13 cellular contexts compared by ENCODE assay signal in the genomic region with DNA sequence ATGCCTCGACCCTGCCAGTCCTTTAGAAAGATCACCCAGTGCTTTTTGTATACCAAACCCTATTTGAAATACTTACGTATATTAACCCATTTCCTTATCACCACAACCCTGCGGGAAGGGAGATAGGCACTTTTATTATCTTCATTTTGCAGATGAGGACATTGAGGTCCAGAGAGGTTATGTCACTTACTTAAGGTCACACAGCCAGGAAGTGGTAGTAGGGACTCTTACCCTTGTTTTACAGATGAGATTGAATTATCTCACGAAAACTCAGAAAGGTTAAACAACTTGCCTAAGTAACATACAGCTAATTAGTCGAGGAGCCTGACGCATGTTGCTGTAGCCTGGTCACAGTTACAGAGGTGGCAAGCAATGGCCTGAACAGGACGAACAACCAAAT. TPM values are rescaled to one million over a fixed set of nuclear protein-coding genes. Genes with fewer than 3 reads are reported as not detected.
"Had no signal": no experiment of that assay in that cellular context is flagged by ENCODE, and none has a peak within 500 bp of the region (broad histone marks: within the 10 kb centered on the region; RNA-seq: fewer than 3 reads in every experiment).

No MANE protein-coding gene starts in this region.

- DNase-seq: activated CD4-positive, alpha-beta T cell treated with anti-CD3 and anti-CD28 coated beads for 4 hours; activated naive CD4-positive, alpha-beta T cell treated with anti-CD3 and anti-CD28 coated beads, Interleukin-2, amount 10 ng/mL, durations not matched to agents 7 days and 5 days; activated T-cell treated with anti-CD3 and anti-CD28 coated beads, Interleukin-2, amount 50 U/mL, for 48 hours; aorta; hypothalamus; SHP77; small intestine; T-helper 17 cell had no signal

- H3K4me1 Mint-ChIP-seq: mesothelial cell of epicardium had no signal

- H3K27ac Mint-ChIP-seq: activated naive CD4-positive, alpha-beta T cell treated with anti-CD3 and anti-CD28 coated beads, Interleukin-2, amount 10 ng/mL, durations not matched to agents 7 days and 5 days; mesothelial cell of epicardium; progenitor cell of endocrine pancreas; T-helper 17 cell; type B pancreatic cell had no signal

- H3K27me3 Mint-ChIP-seq: activated naive CD4-positive, alpha-beta T cell treated with anti-CD3 and anti-CD28 coated beads, Interleukin-2, amount 10 ng/mL, durations not matched to agents 7 days and 5 days; progenitor cell of endocrine pancreas; T-helper 17 cell; type B pancreatic cell had no signal

- H3K9me3 Mint-ChIP-seq: activated naive CD4-positive, alpha-beta T cell treated with anti-CD3 and anti-CD28 coated beads, Interleukin-2, amount 10 ng/mL, durations not matched to agents 7 days and 5 days; type B pancreatic cell had no signal

- ATAC-seq: esophagus mucosa, right cardiac atrium, T-helper 17 cell had no signal

- H3K4me3 Mint-ChIP-seq: activated naive CD4-positive, alpha-beta T cell treated with anti-CD3 and anti-CD28 coated beads, Interleukin-2, amount 10 ng/mL, durations not matched to agents 7 days and 5 days; mesothelial cell of epicardium; T-helper 17 cell; type B pancreatic cell had no signal

RNA-seq across cellular contexts. Expression of a gene that starts 49.9 kb away (rescaled TPM):
- total RNA-seq: progenitor cell of endocrine pancreas had no signal
